In genomic region chr9:123453058-123453667, GRCh38 we compare ENCODE assay signal across 17 cellular contexts.
DNase-seq lines count a peak whose midpoint lies in the region; ATAC-seq and TF ChIP-seq lines count a peak whose summit lies in the region.
"Had no signal": no experiment of that assay in that cellular context is flagged by ENCODE, and none has a peak within 500 bp of the region (broad histone marks: within the 10 kb centered on the region; RNA-seq: fewer than 3 reads in every experiment).

No MANE protein-coding gene starts in this region.

- peaks cover 26% of the 10 kb centered on the region for H3K4me1 Mint-ChIP-seq in neural progenitor cell
- H3K4me1 Mint-ChIP-seq in stimulated activated memory B cell treated with anti-CD40 and anti-IgM and Interleukin-4, amounts not matched to agents 10 μg/mL and 1 μg/mL and 100 μg/mL, for 72 hours = no peaks in the 10 kb centered on the region

- peaks cover 11% of the 10 kb centered on the region for H3F3A ChIP-seq in neural progenitor cell (ENCODE audit: low read depth)

- H3K9me3 Mint-ChIP-seq in neural progenitor cell = no peaks in the 10 kb centered on the region
- H3K9me3 Mint-ChIP-seq in stimulated activated memory B cell treated with anti-CD40 and anti-IgM and Interleukin-4, amounts not matched to agents 10 μg/mL and 1 μg/mL and 100 μg/mL, for 72 hours = no peaks in the 10 kb centered on the region
- H3K9me3 Mint-ChIP-seq: CD4-positive, alpha-beta T cell had no signal

- ATAC-seq in heart right ventricle = peak in 5 of 8 donors; percentile 13 to 54 (median 27)
- ATAC-seq in upper lobe of right lung = no peak
- no peak for ATAC-seq in stimulated activated memory B cell treated with anti-CD40 and anti-IgM and Interleukin-4, amounts not matched to agents 10 μg/mL and 1 μg/mL and 100 μg/mL, for 72 hours
- ATAC-seq in left lung = no peak

- H4K20me1 ChIP-seq in neural progenitor cell (ENCODE audit: low read depth) = peaks cover 7% of the 10 kb centered on the region

- no peak overlapping the region for H2AFZ ChIP-seq in neural progenitor cell (replicated peaks)

- H3K27ac ChIP-seq in cingulate gyrus (ENCODE audit: low read depth, low read length) (peak overlapping the region; percentile 65), heart right ventricle (peak overlapping the region in 2 of 10 donors; percentile 15 to 20), neural progenitor cell (no peak overlapping the region), upper lobe of right lung (no peak overlapping the region), left lung (no peak overlapping the region)

- H3K9me3 ChIP-seq in heart right ventricle (no peaks in the 10 kb centered on the region), neural progenitor cell (ENCODE audit: low read depth) (no peaks in the 10 kb centered on the region), upper lobe of right lung (no peaks in the 10 kb centered on the region), left lung (no peaks in the 10 kb centered on the region)

- H3K79me2 ChIP-seq in neural progenitor cell (ENCODE audit: low read depth) = no peaks in the 10 kb centered on the region

- no peak overlapping the region for H3K9ac ChIP-seq in neural progenitor cell

- peaks cover 6% of the 10 kb centered on the region for H3K27me3 Mint-ChIP-seq in neural progenitor cell (ENCODE audit: insufficient read depth, low read depth)
- H3K27me3 Mint-ChIP-seq in stimulated activated memory B cell treated with anti-CD40 and anti-IgM and Interleukin-4, amounts not matched to agents 10 μg/mL and 1 μg/mL and 100 μg/mL, for 72 hours = no peaks in the 10 kb centered on the region
- H3K27me3 Mint-ChIP-seq: CD4-positive, alpha-beta T cell had no signal

- H3K4me3 ChIP-seq in heart right ventricle = no peak overlapping the region
- H3K4me3 ChIP-seq in neural progenitor cell = no peak overlapping the region
- no peak overlapping the region for H3K4me3 ChIP-seq in upper lobe of right lung
- H3K4me3 ChIP-seq in left lung = no peak overlapping the region

- H3K36me3 Mint-ChIP-seq in neural progenitor cell = peaks cover 2% of the 10 kb centered on the region
- H3K36me3 Mint-ChIP-seq in stimulated activated memory B cell treated with anti-CD40 and anti-IgM and Interleukin-4, amounts not matched to agents 10 μg/mL and 1 μg/mL and 100 μg/mL, for 72 hours = peaks cover 52% of the 10 kb centered on the region

- intact Hi-C loops in heart right ventricle (cut with DNase I) = no loop called here
- intact Hi-C loops in upper lobe of right lung (cut with DNase I) = no loop called here
- intact Hi-C loops in left lung (cut with DNase I) = no loop called here

- peaks cover 0 to 12% (median 0%) of the 10 kb centered on the region in 9 donors for H3K4me1 ChIP-seq in heart right ventricle
- peaks cover 44% of the 10 kb centered on the region for H3K4me1 ChIP-seq in neural progenitor cell
- H3K4me1 ChIP-seq in upper lobe of right lung = no peaks in the 10 kb centered on the region
- no peaks in the 10 kb centered on the region for H3K4me1 ChIP-seq in left lung

- WGBS in heart right ventricle, 2 donors = 82 to 84% methylated on average over 14 of the region's 14 CpGs

- H3K27me3 ChIP-seq in heart right ventricle = no peaks in the 10 kb centered on the region
- H3K27me3 ChIP-seq in neural progenitor cell = no peaks in the 10 kb centered on the region
- no peaks in the 10 kb centered on the region for H3K27me3 ChIP-seq in upper lobe of right lung
- H3K27me3 ChIP-seq in left lung = no peaks in the 10 kb centered on the region

- H3K36me3 ChIP-seq in heart right ventricle = peaks cover 0 to 65% (median 4%) of the 10 kb centered on the region in 9 donors
- no peaks in the 10 kb centered on the region for H3K36me3 ChIP-seq in neural progenitor cell
- no peaks in the 10 kb centered on the region for H3K36me3 ChIP-seq in upper lobe of right lung
- H3K36me3 ChIP-seq in left lung = peaks cover 0 to 55% of the 10 kb centered on the region in 2 donors

- H3K4me2 ChIP-seq in neural progenitor cell = no peak overlapping the region

- no peak for DNase-seq in heart right ventricle
- no peak for DNase-seq in neural progenitor cell (ENCODE audit: low spot score)
- DNase-seq in upper lobe of right lung = peak; percentile 20
- DNase-seq in left lung = no peak
- no peak for DNase-seq in C1 segment of cervical spinal cord (lab: John Stamatoyannopoulos, UW)
- DNase-seq: Calu3, DMS53, KG1, NCI-H1436, NCI-H2029, NCI-H2171, NCI-H446 treated with DMSO at 0.1 percent for 48 hours, NCI-H748 treated with DMSO at 0.1 percent for 48 hours, RPMI8226 had no signal

- peak overlapping the region; percentile 12 for H3K27ac Mint-ChIP-seq in neural progenitor cell
- no peak overlapping the region for H3K27ac Mint-ChIP-seq in stimulated activated memory B cell treated with anti-CD40 and anti-IgM and Interleukin-4, amounts not matched to agents 10 μg/mL and 1 μg/mL and 100 μg/mL, for 72 hours
- H3K27ac Mint-ChIP-seq: CD4-positive, alpha-beta T cell had no signal

- TF ChIP-seq CTCF in heart right ventricle (IDR thresholded peaks at IDR 0.05) (no peak), neural progenitor cell (IDR thresholded peaks at IDR 0.05) (no peak), upper lobe of right lung (IDR thresholded peaks at IDR 0.05) (no peak), left lung (IDR thresholded peaks at IDR 0.05) (no peak)

- H3K4me3 Mint-ChIP-seq in neural progenitor cell = no peak overlapping the region
- no peak overlapping the region for H3K4me3 Mint-ChIP-seq in stimulated activated memory B cell treated with anti-CD40 and anti-IgM and Interleukin-4, amounts not matched to agents 10 μg/mL and 1 μg/mL and 100 μg/mL, for 72 hours
- H3K4me3 Mint-ChIP-seq: CD4-positive, alpha-beta T cell had no signal

Comparison
In these comparisons a context has a peak if more than half of its experiments do, and no peak if none do; other contexts are left out.
1. ATAC-seq: peak in heart right ventricle (5 of 8); none in upper lobe of right lung (single experiment), stimulated activated memory B cell treated with anti-CD40 and anti-IgM and Interleukin-4, amounts not matched to agents 10 μg/mL and 1 μg/mL and 100 μg/mL, for 72 hours (single experiment) and left lung (single experiment).